Comparison of ENCODE assay signal across 12 cellular contexts in the genomic region with DNA sequence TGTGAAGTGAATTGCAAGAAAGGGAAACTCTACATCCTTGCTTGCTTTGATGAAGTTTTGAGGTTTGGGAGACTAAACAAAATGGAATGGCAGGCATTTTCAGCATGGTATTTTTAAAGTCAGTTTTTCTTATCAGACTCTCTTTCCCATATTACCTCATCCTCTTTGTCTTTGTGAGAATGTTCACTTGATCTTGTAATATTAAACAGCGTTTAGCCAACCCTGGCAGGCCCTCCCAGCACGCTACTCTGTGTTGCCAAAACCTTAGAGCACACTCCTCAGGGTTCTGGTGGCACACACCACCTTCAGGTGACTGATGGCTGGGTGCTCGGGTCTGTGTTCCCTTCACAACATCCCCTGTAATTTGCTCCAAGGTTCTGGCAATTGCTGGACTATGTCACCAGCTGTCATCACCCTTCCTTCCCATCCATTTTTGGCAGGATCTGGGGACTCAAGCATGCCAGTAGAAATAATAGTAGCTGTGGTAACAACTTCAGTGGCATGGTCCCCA.
DNase-seq lines count a peak whose midpoint lies in the region; ATAC-seq and TF ChIP-seq lines count a peak whose summit lies in the region.
"Had no signal": no experiment of that assay in that cellular context is flagged by ENCODE, and none has a peak within 500 bp of the region (broad histone marks: within the 10 kb centered on the region; RNA-seq: fewer than 3 reads in every experiment).

No MANE protein-coding gene starts in this region.

- no peak overlapping the region for H3K27ac ChIP-seq in right cardiac atrium (ENCODE audit: low read length)
- H3K27ac ChIP-seq: BLaER1 treated with 17β-estradiol and CSF1 and Interleukin-3, amounts not matched to agents 10 nM and 100 nM; thyroid gland had no signal

- H3K9me3 ChIP-seq in right cardiac atrium (ENCODE audit: control insufficient read depth, low read length) (no peaks in the 10 kb centered on the region), T-helper 17 cell (ENCODE audit: control insufficient read depth, low read length, poor library complexity, severe bottlenecking) (no peaks in the 10 kb centered on the region)
- H3K9me3 ChIP-seq: thyroid gland had no signal

- peak; percentile 81 to 92 for ATAC-seq in right cardiac atrium
- ATAC-seq in T-helper 17 cell = no peak
- ATAC-seq in activated naive CD8-positive, alpha-beta T cell treated with anti-CD3 and anti-CD28 coated beads, Interleukin-2, amount 50 U/mL, for 24 hours = no peak
- ATAC-seq in left colon = no peak

- 20% methylated on average over 3 of the region's 3 CpGs for WGBS in right cardiac atrium

- H3K9me3 Mint-ChIP-seq in brain = peaks cover 8 to 26% (median 11%) of the 10 kb centered on the region in 5 experiments
- H3K9me3 Mint-ChIP-seq in activated naive CD8-positive, alpha-beta T cell treated with anti-CD3 and anti-CD28 coated beads, Interleukin-2, amount 50 U/mL, for 24 hours = peaks cover 12% of the 10 kb centered on the region

- no peaks in the 10 kb centered on the region for H3K27me3 Mint-ChIP-seq in brain
- peaks cover 9% of the 10 kb centered on the region for H3K27me3 Mint-ChIP-seq in T-helper 17 cell
- no peaks in the 10 kb centered on the region for H3K27me3 Mint-ChIP-seq in activated naive CD8-positive, alpha-beta T cell treated with anti-CD3 and anti-CD28 coated beads, Interleukin-2, amount 50 U/mL, for 24 hours

- no peak for TF ChIP-seq CTCF in brain (conservative IDR thresholded peaks at IDR 0.05)

- peaks cover 2% of the 10 kb centered on the region for H3K4me1 ChIP-seq in right cardiac atrium (ENCODE audit: control insufficient read depth, insufficient read depth, low read length)
- H3K4me1 ChIP-seq: thyroid gland had no signal

- H3K27ac Mint-ChIP-seq in brain (peak overlapping the region in 3 of 5 experiments; percentile 18 to 95 (median 83)), T-helper 17 cell (no peak overlapping the region)
- no peak overlapping the region for H3K27ac Mint-ChIP-seq in activated naive CD8-positive, alpha-beta T cell treated with anti-CD3 and anti-CD28 coated beads, Interleukin-2, amount 50 U/mL, for 24 hours
- H3K27ac Mint-ChIP-seq: nephron had no signal

- H3K4me1 Mint-ChIP-seq in brain (peaks cover 8% of the 10 kb centered on the region), T-helper 17 cell (no peaks in the 10 kb centered on the region)
- no peaks in the 10 kb centered on the region for H3K4me1 Mint-ChIP-seq in activated naive CD8-positive, alpha-beta T cell treated with anti-CD3 and anti-CD28 coated beads, Interleukin-2, amount 50 U/mL, for 24 hours
- H3K4me1 Mint-ChIP-seq: nephron had no signal

- DNase-seq in A172 (ENCODE audit: low spot score) = peak; percentile 80
- peak; percentile 61 for DNase-seq in HCEC 1CT
- DNase-seq in right cardiac atrium = peak; percentile 14 to 65 (median 56)
- DNase-seq in T-helper 17 cell = no peak
- no peak for DNase-seq in activated naive CD8-positive, alpha-beta T cell treated with anti-CD3 and anti-CD28 coated beads, Interleukin-2, amount 50 U/mL, for 24 hours
- no peak for DNase-seq in SW480 (ENCODE audit: low spot score)
- no peak for DNase-seq in left colon
- DNase-seq: NCI-H1105, thyroid gland had no signal

- H3K4me3 ChIP-seq in right cardiac atrium (ENCODE audit: low read length) = no peak overlapping the region
- H3K4me3 ChIP-seq: BLaER1 treated with 17β-estradiol and CSF1 and Interleukin-3, amounts not matched to agents 10 nM and 100 nM; thyroid gland had no signal

- H3K27me3 ChIP-seq in right cardiac atrium (ENCODE audit: control insufficient read depth, insufficient read depth) = no peaks in the 10 kb centered on the region
- H3K27me3 ChIP-seq: BLaER1 treated with 17β-estradiol and CSF1 and Interleukin-3, amounts not matched to agents 10 nM and 100 nM; thyroid gland had no signal

- H3K4me3 Mint-ChIP-seq in brain = peak overlapping the region in 1 of 5 experiments; percentile 46
- no peak overlapping the region for H3K4me3 Mint-ChIP-seq in T-helper 17 cell
- no peak overlapping the region for H3K4me3 Mint-ChIP-seq in activated naive CD8-positive, alpha-beta T cell treated with anti-CD3 and anti-CD28 coated beads, Interleukin-2, amount 50 U/mL, for 24 hours
- H3K4me3 Mint-ChIP-seq: nephron had no signal

- intact Hi-C loops in right cardiac atrium (cut with DNase I) = no loop called here
- intact Hi-C loops in left colon (cut with DNase I, micrococcal nuclease) = no loop called here

- H3K36me3 Mint-ChIP-seq in brain (peaks cover 53% of the 10 kb centered on the region), T-helper 17 cell (ENCODE audit: low read depth) (no peaks in the 10 kb centered on the region)
- H3K36me3 Mint-ChIP-seq in activated naive CD8-positive, alpha-beta T cell treated with anti-CD3 and anti-CD28 coated beads, Interleukin-2, amount 50 U/mL, for 24 hours (ENCODE audit: low read depth) = no peaks in the 10 kb centered on the region

Comparison
In these comparisons a context has a peak if more than half of its experiments do, and no peak if none do; other contexts are left out.
1. DNase-seq: peak in A172 (single experiment), HCEC 1CT (single experiment) and right cardiac atrium (3 of 3); none in T-helper 17 cell (0 of 3), activated naive CD8-positive, alpha-beta T cell treated with anti-CD3 and anti-CD28 coated beads, Interleukin-2, amount 50 U/mL, for 24 hours (single experiment), SW480 (single experiment) and left colon (0 of 2).
2. H3K27ac Mint-ChIP-seq: peak in brain (3 of 5); none in T-helper 17 cell (single experiment) and activated naive CD8-positive, alpha-beta T cell treated with anti-CD3 and anti-CD28 coated beads, Interleukin-2, amount 50 U/mL, for 24 hours (single experiment).
3. ATAC-seq: peak in right cardiac atrium (2 of 2); none in T-helper 17 cell (single experiment), activated naive CD8-positive, alpha-beta T cell treated with anti-CD3 and anti-CD28 coated beads, Interleukin-2, amount 50 U/mL, for 24 hours (single experiment) and left colon (single experiment).